ENCODE assay signal across 1 cellular context in genomic region chr11:116605543-116605942, GRCh38.
TF ChIP-seq lines count a peak whose summit lies in the region.

No MANE protein-coding gene starts in this region.

TF ChIP-seq in HepG2, 621 proteins besides CTCF, POLR2A, EP300 and RAD21 (continued from another document and continues in another):
- TF ChIP-seq PRDM10 (CRISPR knock-in tag; IDR thresholded peaks at IDR 0.05; ENCODE audit: low read depth) (peak; percentile 61; the same call in 1 of the 2 replicates), HDAC1 (CRISPR knock-in tag; IDR thresholded peaks at IDR 0.05) (no peak), KLF11 (CRISPR knock-in tag; IDR thresholded peaks at IDR 0.05) (peak; percentile 96), ZNF775 (CRISPR knock-in tag; IDR thresholded peaks at IDR 0.05; ENCODE audit: borderline replicate concordance) (no peak), KLF15 (CRISPR knock-in tag; IDR thresholded peaks at IDR 0.05; ENCODE audit: borderline replicate concordance) (no peak), ZNF430 (CRISPR knock-in tag; IDR thresholded peaks at IDR 0.05) (0 out of 2 replicates have a peak, but pooled peaks have one; percentile 69), ZNF619 (CRISPR knock-in tag; IDR thresholded peaks at IDR 0.05) (no peak), ZNF720 (CRISPR knock-in tag; IDR thresholded peaks at IDR 0.05) (0 out of 2 replicates have a peak, but pooled peaks have one; percentile 50), MXI1 (IDR thresholded peaks at IDR 0.05; ENCODE audit: borderline replicate concordance, low read depth, low read length) (no peak), ZNF7 (CRISPR knock-in tag; IDR thresholded peaks at IDR 0.05) (no peak), AKAP8 (CRISPR knock-in tag; IDR thresholded peaks at IDR 0.05) (no peak), ZFP36L1 (CRISPR knock-in tag; IDR thresholded peaks at IDR 0.05) (0 out of 2 replicates have a peak, but pooled peaks have one; percentile 64), KAT7 (CRISPR knock-in tag; IDR thresholded peaks at IDR 0.05; ENCODE audit: borderline replicate concordance) (no peak), ZNF724P (CRISPR knock-in tag; IDR thresholded peaks at IDR 0.05; ENCODE audit: borderline replicate concordance) (no peak), ZNF362 (CRISPR knock-in tag; IDR thresholded peaks at IDR 0.05; ENCODE audit: borderline replicate concordance) (no peak), KLF6 (CRISPR knock-in tag; IDR thresholded peaks at IDR 0.05) (peak; percentile 84), ELF4 (CRISPR knock-in tag; IDR thresholded peaks at IDR 0.05; ENCODE audit: borderline replicate concordance) (no peak), PHF5A (CRISPR knock-in tag; IDR thresholded peaks at IDR 0.05; ENCODE audit: low read depth, unreplicated experiment) (no peak), STAT6 (CRISPR knock-in tag; IDR thresholded peaks at IDR 0.05; ENCODE audit: borderline replicate concordance) (no peak), ZNF83 (CRISPR knock-in tag; IDR thresholded peaks at IDR 0.05; ENCODE audit: borderline replicate concordance) (0 out of 2 replicates have a peak, but pooled peaks have one; percentile 71), BATF2 (CRISPR knock-in tag; IDR thresholded peaks at IDR 0.05) (0 out of 2 replicates have a peak, but pooled peaks have one; percentile 48), DZIP1 (CRISPR knock-in tag; IDR thresholded peaks at IDR 0.05) (no peak), ZNF839 (CRISPR knock-in tag; IDR thresholded peaks at IDR 0.05; ENCODE audit: borderline replicate concordance) (no peak), DMAP1 (CRISPR knock-in tag; IDR thresholded peaks at IDR 0.05) (no peak), SALL1 (CRISPR knock-in tag; IDR thresholded peaks at IDR 0.05) (peak; percentile 88), ZNF878 (CRISPR knock-in tag; IDR thresholded peaks at IDR 0.05) (no peak), MTERF4 (CRISPR knock-in tag; IDR thresholded peaks at IDR 0.05) (no peak), IKZF4 (CRISPR knock-in tag; IDR thresholded peaks at IDR 0.05; ENCODE audit: borderline replicate concordance, low read depth, not compliant biosample characterization) (no peak), KAT8 (CRISPR knock-in tag; IDR thresholded peaks at IDR 0.05) (peak; percentile 59; the same call in 1 of the 2 replicates), MAZ (IDR thresholded peaks at IDR 0.05; ENCODE audit: borderline replicate concordance, low read depth, low read length) (no peak), MAZ (CRISPR knock-in tag; IDR thresholded peaks at IDR 0.05; ENCODE audit: low read depth) (0 out of 2 replicates have a peak, but pooled peaks have one; percentile 21), ZSCAN21 (CRISPR knock-in tag; IDR thresholded peaks at IDR 0.05; ENCODE audit: borderline replicate concordance) (peak; percentile 63; the same call in 1 of the 2 replicates), TFDP1 (CRISPR knock-in tag; IDR thresholded peaks at IDR 0.05; ENCODE audit: borderline replicate concordance) (peak; percentile 35; the same call in 1 of the 2 replicates), ZNF607 (CRISPR knock-in tag; IDR thresholded peaks at IDR 0.05; ENCODE audit: borderline replicate concordance) (peak; percentile 70; the same call in 1 of the 2 replicates), ATM (IDR thresholded peaks at IDR 0.05; ENCODE audit: borderline replicate concordance) (no peak), ZNF143 (CRISPR knock-in tag; IDR thresholded peaks at IDR 0.05) (no peak), ZSCAN20 (CRISPR knock-in tag; IDR thresholded peaks at IDR 0.05; ENCODE audit: borderline replicate concordance) (peak; percentile 83; the same call in 1 of the 2 replicates), ZNF3 (CRISPR knock-in tag; IDR thresholded peaks at IDR 0.05) (no peak), ZNF124 (CRISPR knock-in tag; IDR thresholded peaks at IDR 0.05) (peak; percentile 89), ZBTB8A (CRISPR knock-in tag; IDR thresholded peaks at IDR 0.05; ENCODE audit: borderline replicate concordance, low read depth) (no peak), ARID3A (IDR thresholded peaks at IDR 0.05; ENCODE audit: low read depth, low read length) (no peak), ATRX (CRISPR knock-in tag; IDR thresholded peaks at IDR 0.05; ENCODE audit: borderline replicate concordance) (no peak), ZIK1 (CRISPR knock-in tag; IDR thresholded peaks at IDR 0.05; ENCODE audit: borderline replicate concordance, low read depth) (no peak; the same call in 1 of the 2 replicates), ZNF639 (CRISPR knock-in tag; conservative IDR thresholded peaks at IDR 0.05) (0 out of 2 replicates have a peak, but pooled peaks have one; percentile 65), ZNF800 (CRISPR knock-in tag; IDR thresholded peaks at IDR 0.05) (peak; percentile 67; the same call in 1 of the 2 replicates), ZNF510 (CRISPR knock-in tag; IDR thresholded peaks at IDR 0.05; ENCODE audit: low read depth) (no peak)
